25 cellular contexts compared by ENCODE assay signal in the genomic region with DNA sequence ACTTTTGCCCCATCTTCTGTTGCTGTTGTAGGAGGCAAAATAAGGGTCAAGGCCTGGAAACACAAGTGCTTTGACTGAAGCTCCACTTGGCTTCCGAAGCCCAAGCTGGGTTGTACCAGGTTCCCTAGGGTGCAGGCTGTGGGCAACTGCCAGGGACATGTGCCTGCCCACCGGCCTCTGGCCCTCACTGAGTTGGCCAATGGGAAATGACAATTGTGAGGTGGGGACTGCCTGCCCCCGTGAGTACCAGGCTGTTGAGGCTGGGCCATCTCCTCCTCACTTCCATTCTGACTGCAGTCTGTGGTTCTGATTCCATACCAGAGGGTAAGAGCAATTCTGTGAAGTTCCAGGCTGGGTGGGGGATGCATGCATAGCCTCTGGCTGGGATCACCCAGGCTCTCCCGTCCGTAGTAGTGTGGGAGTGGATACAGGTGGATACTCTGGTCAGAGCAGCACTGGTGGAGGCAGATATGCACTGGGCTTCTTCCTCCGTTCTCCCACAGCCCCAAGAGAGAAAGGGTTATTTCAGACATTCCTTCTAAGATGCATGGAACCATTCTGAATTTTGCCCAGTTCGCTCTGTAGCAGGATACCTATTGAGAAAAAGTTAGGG. TPM values are rescaled to one million over a fixed set of nuclear protein-coding genes. Genes with fewer than 3 reads are reported as not detected.
"Had no signal": no experiment of that assay in that cellular context is flagged by ENCODE, and none has a peak within 500 bp of the region (broad histone marks: within the 10 kb centered on the region; RNA-seq: fewer than 3 reads in every experiment).

A gene (plus strand): TSS at position 285 of the 613 bp plus-strand sequence. CDS start 10,349 bp downstream, outside the sequence.

- H3K9me3 ChIP-seq: testis had no signal

- H3K27ac ChIP-seq: epithelial cell of prostate, parathyroid adenoma, testis had no signal

- H2AFZ ChIP-seq: parathyroid adenoma had no signal

- H3K79me2 ChIP-seq: parathyroid adenoma had no signal

- H3K27me3 ChIP-seq: testis had no signal

- H3K4me1 ChIP-seq: parathyroid adenoma, testis had no signal

- H3K9ac ChIP-seq: parathyroid adenoma had no signal

- H3K4me3 ChIP-seq: lung, testis had no signal

- DNase-seq: activated CD4-positive, alpha-beta T cell treated with anti-CD3 and anti-CD28 coated beads, Interleukin-2, amount 50 U/mL, for 48 hours; activated CD4-positive, CD25-positive, alpha-beta regulatory T cell treated with anti-CD3 and anti-CD28 coated beads, Interleukin-2, amount 50 U/mL, for 72 hours; activated effector memory CD4-positive, alpha-beta T cell treated with Interleukin-2 at 50 U/mL for 16 hours; activated naive CD4-positive, alpha-beta T cell treated with anti-CD3 and anti-CD28 coated beads, Interleukin-2, amount 50 U/mL, for 16 hours; activated T-cell treated with anti-CD3 and anti-CD28 coated beads, Interleukin-2, amount 50 U/mL, for 4 hours; amniotic stem cell; effector memory CD8-positive, alpha-beta T cell; foreskin melanocyte; head of caudate nucleus; immature natural killer cell; left colon; midbrain; stimulated activated CD4-positive, alpha-beta T cell treated with anti-CD3 and anti-CD28 coated beads, Interleukin-15, amount 100 ng/mL, for 24 hours; stimulated activated CD4-positive, alpha-beta T cell treated with anti-CD3 and anti-CD28 coated beads, Interleukin-4, amount 100 ng/mL, for 1 hour; stimulated activated naive CD4-positive, alpha-beta T cell treated with Interleukin-2 at 50 U/mL for 16 hours; T-helper 1 cell; T1000; testis had no signal

- ATAC-seq: activated T-cell treated with anti-CD3 and anti-CD28 coated beads, Interleukin-2, amount 50 U/mL, for 4 hours; effector memory CD8-positive, alpha-beta T cell; left colon; SK-N-SH treated with all-trans-retinoic acid at 6 μM for 48 hours had no signal

RNA-seq across cellular contexts. Expression of the gene that starts here (rescaled TPM):
- total RNA-seq: activated T-cell treated with anti-CD3 and anti-CD28 coated beads, Interleukin-2, amount 50 U/mL, for 4 hours; fibroblast of lung; neural crest cell; renal cortical epithelial cell had no signal
- polyA plus RNA-seq: fibroblast of lung, immature natural killer cell had no signal
